Comparison of ENCODE assay signal across 1 cellular context in the genomic region with DNA sequence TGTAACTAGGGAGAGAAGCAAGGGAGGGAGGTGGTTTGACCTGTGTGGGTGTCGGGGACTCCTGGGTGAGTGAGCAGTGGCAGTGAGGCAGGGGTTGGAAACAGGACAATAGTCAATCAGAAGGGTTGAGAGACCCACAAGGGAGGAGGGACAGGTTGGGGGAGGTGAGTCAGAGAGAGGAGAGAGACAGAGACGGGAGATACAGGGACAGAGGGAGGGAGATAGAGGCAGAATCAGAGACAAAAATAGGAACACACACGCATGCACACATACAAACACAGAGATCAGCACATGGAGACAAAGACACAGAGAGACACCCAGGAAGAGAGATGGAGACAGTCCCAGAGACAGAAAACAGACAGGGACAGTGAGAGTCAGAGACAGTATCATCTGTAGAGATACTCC.
TF ChIP-seq lines count a peak whose summit lies in the region.

No MANE protein-coding gene starts in this region.

TF ChIP-seq in IMR-90, 13 proteins besides CTCF, POLR2A, EP300 and RAD21:
- TF ChIP-seq RCOR1 (IDR thresholded peaks at IDR 0.05; ENCODE audit: insufficient replicate concordance, low read length) (no peak), RFX5 (IDR thresholded peaks at IDR 0.05; ENCODE audit: low read depth, low read length) (no peak), FOS (IDR thresholded peaks at IDR 0.05; ENCODE audit: low read depth, low read length) (no peak), ELK1 (IDR thresholded peaks at IDR 0.05; ENCODE audit: borderline replicate concordance, low read depth, low read length) (no peak), SMC3 (IDR thresholded peaks at IDR 0.05; ENCODE audit: low read depth, low read length) (no peak), USF2 (IDR thresholded peaks at IDR 0.05; ENCODE audit: low read depth, low read length) (no peak), MXI1 (IDR thresholded peaks at IDR 0.05; ENCODE audit: borderline replicate concordance, low read depth, low read length) (no peak), CHD1 (IDR thresholded peaks at IDR 0.05; ENCODE audit: low read depth, low read length) (no peak), CEBPB (IDR thresholded peaks at IDR 0.05; ENCODE audit: low read depth, low read length) (no peak), BHLHE40 (IDR thresholded peaks at IDR 0.05; ENCODE audit: low read depth, low read length) (no peak), MAFK (IDR thresholded peaks at IDR 0.05; ENCODE audit: low read depth, low read length) (no peak), NFE2L2 (IDR thresholded peaks at IDR 0.05; ENCODE audit: low read depth, low read length) (no peak), MAZ (IDR thresholded peaks at IDR 0.05; ENCODE audit: borderline replicate concordance, low read depth, low read length) (no peak)
TF ChIP-seq in IMR-90: peak in this region for 0.
